ENCODE assay signal across 26 cellular contexts in the genomic region with DNA sequence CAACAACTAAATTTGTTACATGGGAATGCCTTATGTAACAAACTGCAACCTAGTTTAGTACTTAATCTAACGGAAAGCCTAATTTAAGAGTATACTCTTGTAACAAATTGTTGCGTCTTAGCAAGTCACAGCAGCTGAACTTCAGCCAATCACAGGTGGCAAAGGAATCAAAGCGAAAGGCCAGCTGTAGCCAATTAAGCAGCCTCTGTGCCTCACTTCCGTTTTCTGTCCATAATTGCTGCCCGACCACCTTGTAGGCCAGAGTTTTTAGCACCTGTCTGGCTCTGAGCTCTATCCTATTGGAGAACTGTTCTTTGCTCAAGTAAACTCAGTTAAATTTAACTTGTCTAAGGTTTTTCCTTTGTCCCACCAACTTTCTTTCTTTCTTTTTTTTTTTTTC.
"Had no signal": no experiment of that assay in that cellular context is flagged by ENCODE, and none has a peak within 500 bp of the region (broad histone marks: within the 10 kb centered on the region; RNA-seq: fewer than 3 reads in every experiment).

No MANE protein-coding gene starts in this region.

- DNase-seq: activated CD4-positive, alpha-beta T cell treated with anti-CD3 and anti-CD28 coated beads, Interleukin-2, amount 10 ng/mL, durations not matched to agents 7 days and 5 days; activated CD4-positive, CD25-positive, alpha-beta regulatory T cell treated with anti-CD3 and anti-CD28 coated beads, Interleukin-2, amount 50 U/mL, for 72 hours; activated CD8-positive, alpha-beta memory T cell treated with anti-CD3 and anti-CD28 coated beads, Interleukin-2, amount 10 ng/mL, durations not matched to agents 7 days and 5 days; activated CD8-positive, alpha-beta T cell treated with anti-CD3 and anti-CD28 coated beads for 36 hours; activated effector memory CD4-positive, alpha-beta T cell treated with anti-CD3 and anti-CD28 coated beads, Interleukin-2, amount 50 U/mL, for 16 hours; activated naive CD4-positive, alpha-beta T cell treated with anti-CD3 and anti-CD28 coated beads, Interleukin-2, amount 50 U/mL, for 16 hours; activated naive CD8-positive, alpha-beta T cell treated with anti-CD3 and anti-CD28 coated beads, Interleukin-2, amount 50 U/mL, for 24 hours; activated T-cell treated with anti-CD3 and anti-CD28 coated beads for 4 hours; cerebellar nuclear complex; heart right ventricle; lower lobe of right lung; mesendoderm; mucosa of descending colon; nephron progenitor cell; occipital lobe; right lobe of liver; stimulated activated CD4-positive, alpha-beta T cell treated with anti-CD3 and anti-CD28 coated beads, Interleukin-1b, Interleukin-23, amount 100 ng/mL, for 48 hours; stimulated activated naive CD8-positive, alpha-beta T cell treated with anti-CD3 and anti-CD28 coated beads, Interleukin-15, amount 100 ng/mL, for 72 hours; transverse colon; uterus; WERI-Rb-1 had no signal

- H3K4me3 ChIP-seq: coronary artery, heart right ventricle, lower lobe of right lung, mucosa of descending colon, right lobe of liver, skin epidermis, suprapubic skin, transverse colon, uterus had no signal

- ATAC-seq: activated CD8-positive, alpha-beta memory T cell treated with anti-CD3 and anti-CD28 coated beads, Interleukin-2, amount 10 ng/mL, durations not matched to agents 7 days and 5 days; activated CD8-positive, alpha-beta T cell treated with anti-CD3 and anti-CD28 coated beads for 36 hours; activated naive CD8-positive, alpha-beta T cell treated with anti-CD3 and anti-CD28 coated beads, Interleukin-2, amount 50 U/mL, for 24 hours; heart right ventricle; left lobe of liver; lower lobe of right lung; mucosa of descending colon; right lobe of liver; stimulated activated effector memory CD8-positive, alpha-beta T cell treated with anti-CD3 and anti-CD28 coated beads, Interleukin-12 subunit alpha, Interleukin-12 subunit beta, amount 100 ng/mL, for 72 hours; stimulated activated naive CD8-positive, alpha-beta T cell treated with anti-CD3 and anti-CD28 coated beads, Interleukin-15, amount 100 ng/mL, for 72 hours had no signal

- H3K27ac ChIP-seq: coronary artery, heart right ventricle, lower lobe of right lung, right lobe of liver, skin epidermis, suprapubic skin, transverse colon, uterus, WERI-Rb-1 had no signal

- H3K27me3 ChIP-seq: heart right ventricle, right lobe of liver, suprapubic skin, transverse colon, uterus had no signal

- H3K4me1 ChIP-seq: heart right ventricle, lower lobe of right lung, right lobe of liver, suprapubic skin, transverse colon, uterus had no signal

- H3K36me3 ChIP-seq: heart right ventricle, lower lobe of right lung, right lobe of liver, suprapubic skin, transverse colon, uterus, WERI-Rb-1 had no signal

- H3K9me3 ChIP-seq: lower lobe of right lung, mucosa of descending colon, right lobe of liver, suprapubic skin, transverse colon, uterus had no signal
